ENCODE assay signal across 15 cellular contexts in the genomic region with DNA sequence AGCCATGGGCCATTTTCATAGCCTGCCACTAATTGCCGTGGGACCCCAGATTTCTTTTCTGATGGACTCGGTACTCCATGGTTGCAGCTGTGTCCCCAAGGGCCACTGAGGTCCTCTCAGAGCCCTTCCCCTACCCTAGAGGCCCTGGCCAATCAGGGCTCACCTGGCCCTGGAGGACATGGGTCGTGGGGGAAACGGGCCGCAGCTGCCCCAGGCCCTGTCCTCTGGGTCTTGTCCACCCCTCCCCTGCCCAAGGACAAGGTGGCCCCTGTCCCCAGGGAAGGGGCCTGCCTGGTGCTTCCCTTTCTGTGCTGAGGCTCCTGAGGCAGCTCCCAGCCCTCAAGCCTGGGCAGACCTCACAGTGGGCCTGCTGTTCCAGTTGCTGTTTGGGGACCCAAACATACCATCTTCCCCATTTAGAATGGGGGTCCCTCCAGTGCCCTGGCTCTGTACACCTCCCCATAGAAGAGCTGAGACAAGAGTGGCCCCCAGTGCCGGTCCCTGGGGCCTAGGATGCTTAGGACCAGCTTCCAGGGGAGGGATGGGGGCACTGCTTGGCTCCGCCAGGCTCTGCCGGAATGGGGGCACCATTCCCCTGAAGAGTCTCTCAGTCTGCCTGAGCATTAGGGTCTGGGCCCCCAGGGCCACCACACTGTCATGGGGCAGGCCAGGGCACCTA. TPM values are rescaled to one million over a fixed set of nuclear protein-coding genes. Genes with fewer than 3 reads are reported as not detected.
DNase-seq lines count a peak whose midpoint lies in the region; ATAC-seq and TF ChIP-seq lines count a peak whose summit lies in the region.
"Had no signal": no experiment of that assay in that cellular context is flagged by ENCODE, and none has a peak within 500 bp of the region (broad histone marks: within the 10 kb centered on the region; RNA-seq: fewer than 3 reads in every experiment).

No MANE protein-coding gene starts in this region.

- no peak for DNase-seq in T-helper 2 cell treated with Interferon-gamma antibody and Interleukin-4, amounts not matched to agents 5 μg/mL and 100 μg/mL, for 36 hours (ENCODE audit: low spot score)
- DNase-seq in T-helper 2 cell, result no peak
- DNase-seq in coronary artery (ENCODE audit: low spot score), result no peak
- no peak for DNase-seq in mucosa of gallbladder (ENCODE audit: low spot score)
- no peak for DNase-seq in NCI-H187 (lab: John Stamatoyannopoulos, UW)
- DNase-seq: 8988T; DMS53; NCI-H2171 treated with DMSO at 0.1 percent for 48 hours; stimulated activated CD4-positive, alpha-beta T cell treated with anti-CD3 and anti-CD28 coated beads, Interleukin-12 subunit alpha, Interleukin-12 subunit beta, amount 100 ng/mL, for 4 hours had no signal

- no peaks in the 10 kb centered on the region for H3K36me3 ChIP-seq in muscle layer of duodenum (ENCODE audit: control insufficient read depth in 1 of 2, insufficient read depth in 2 of 2, low read length in 2 of 2)

- H3K27me3 ChIP-seq in muscle layer of duodenum (ENCODE audit: low read depth, low read length), result no peaks in the 10 kb centered on the region

- H3K9me3 ChIP-seq in muscle layer of duodenum (ENCODE audit: control insufficient read depth in 1 of 2, low read length in 2 of 2), result no peaks in the 10 kb centered on the region

- H3K4me3 ChIP-seq in coronary artery, result no peak overlapping the region
- H3K4me3 ChIP-seq in muscle layer of duodenum (ENCODE audit: low read depth in 1 of 2, low read length in 2 of 2), result peak overlapping the region in 1 of 2 donors; percentile 0
- H3K4me3 ChIP-seq: K562 had no signal

- no peaks in the 10 kb centered on the region for H3K27me3 Mint-ChIP-seq in T-helper 2 cell treated with Interferon-gamma antibody and Interleukin-4, amounts not matched to agents 5 μg/mL and 100 μg/mL, for 36 hours (ENCODE audit: low read depth)

- H3K4me1 ChIP-seq in muscle layer of duodenum (ENCODE audit: control insufficient read depth in 1 of 2, insufficient read depth in 2 of 2, low read length in 2 of 2), result peaks cover 12 to 57% of the 10 kb centered on the region in 2 donors

- no peak for ATAC-seq in HG03196 (IDR thresholded peaks at IDR 0.05; ENCODE audit: unreplicated experiment)
- ATAC-seq: activated naive CD4-positive, alpha-beta T cell treated with anti-CD3 and anti-CD28 coated beads, Interleukin-2, amount 50 U/mL, for 72 hours; K562 had no signal

- H3K9me3 Mint-ChIP-seq in T-helper 2 cell treated with Interferon-gamma antibody and Interleukin-4, amounts not matched to agents 5 μg/mL and 100 μg/mL, for 36 hours, result no peaks in the 10 kb centered on the region
- H3K9me3 Mint-ChIP-seq: activated naive CD4-positive, alpha-beta T cell treated with anti-CD3 and anti-CD28 coated beads, Interleukin-2, amount 50 U/mL, for 72 hours had no signal

- TF ChIP-seq CTCF in coronary artery (IDR thresholded peaks at IDR 0.05), result no peak

- H3K27ac ChIP-seq in coronary artery, result peak overlapping the region; percentile 21 to 100
- H3K27ac ChIP-seq in muscle layer of duodenum (ENCODE audit: low read length), result peak overlapping the region; percentile 63
- H3K27ac ChIP-seq in temporal lobe (ENCODE audit: low read depth, low read length), result peak overlapping the region; percentile 99

- H3K27ac Mint-ChIP-seq in T-helper 2 cell treated with Interferon-gamma antibody and Interleukin-4, amounts not matched to agents 5 μg/mL and 100 μg/mL, for 36 hours, result no peak overlapping the region

- H3K4me1 Mint-ChIP-seq in T-helper 2 cell treated with Interferon-gamma antibody and Interleukin-4, amounts not matched to agents 5 μg/mL and 100 μg/mL, for 36 hours (ENCODE audit: low read depth), result peaks cover 23% of the 10 kb centered on the region

- peaks cover 7% of the 10 kb centered on the region for H3K36me3 Mint-ChIP-seq in T-helper 2 cell treated with Interferon-gamma antibody and Interleukin-4, amounts not matched to agents 5 μg/mL and 100 μg/mL, for 36 hours (ENCODE audit: low read depth)
- H3K36me3 Mint-ChIP-seq: activated naive CD4-positive, alpha-beta T cell treated with anti-CD3 and anti-CD28 coated beads, Interleukin-2, amount 50 U/mL, for 72 hours had no signal

- H3K4me3 Mint-ChIP-seq in T-helper 2 cell treated with Interferon-gamma antibody and Interleukin-4, amounts not matched to agents 5 μg/mL and 100 μg/mL, for 36 hours, result peak overlapping the region; percentile 13

RNA-seq across cellular contexts. Expression of a gene that starts 3.2 kb away (rescaled TPM):
- total RNA-seq in temporal lobe (163 TPM), mucosa of gallbladder (170 TPM)

RNA-seq across cellular contexts. Expression of a gene that starts 19.8 kb away (rescaled TPM):
- 22.4 TPM for total RNA-seq in temporal lobe
- 45.8 TPM for total RNA-seq in mucosa of gallbladder

RNA-seq across cellular contexts. Expression of a gene that starts 29.4 kb away (rescaled TPM):
- 1.5 TPM for total RNA-seq in temporal lobe
- 5.3 TPM for total RNA-seq in mucosa of gallbladder
- total RNA-seq: OCI-LY7 had no signal

RNA-seq across cellular contexts. Expression of a gene that starts 50.3 kb away (rescaled TPM):
- total RNA-seq in temporal lobe, result 2.2 TPM
- 7.7 TPM for total RNA-seq in mucosa of gallbladder

RNA-seq across cellular contexts. Expression of a gene that starts 51.4 kb away (rescaled TPM):
- total RNA-seq in temporal lobe, result 84.3 TPM
- total RNA-seq in mucosa of gallbladder, result 152 TPM
